In genomic region chr14:100474176-100474575, GRCh38 we compare ENCODE assay signal across 12 cellular contexts.
DNase-seq lines count a peak whose midpoint lies in the region; TF ChIP-seq lines count a peak whose summit lies in the region.
"Had no signal": no experiment of that assay in that cellular context is flagged by ENCODE, and none has a peak within 500 bp of the region (broad histone marks: within the 10 kb centered on the region; RNA-seq: fewer than 3 reads in every experiment).

No MANE protein-coding gene starts in this region.

- WGBS in GM23248 (ENCODE audit: low coverage in 1 of 2, low lambda C conversion rate in 2 of 2, missing lambda C conversion rate in 2 of 2), 2 experiments = 92 to 96% methylated on average over 7 of the region's 7 CpGs
- WGBS in transverse colon (ENCODE audit: low coverage in 1 of 2), 2 donors = 88 to 91% methylated on average over 4 to 7 of the region's 7 CpGs

- H3K9me3 ChIP-seq in GM23248 (ENCODE audit: low read depth) = no peaks in the 10 kb centered on the region
- no peaks in the 10 kb centered on the region for H3K9me3 ChIP-seq in transverse colon

- TF ChIP-seq EP300 in transverse colon (IDR thresholded peaks at IDR 0.05; ENCODE audit: low read depth) = no peak

- peaks cover 25% of the 10 kb centered on the region for H3F3A ChIP-seq in GM23248 (ENCODE audit: insufficient read depth)

- H3K79me2 ChIP-seq in GM23248 (ENCODE audit: insufficient read depth) = no peaks in the 10 kb centered on the region

- H3K4me2 ChIP-seq in GM23248 (ENCODE audit: unreplicated experiment) = no peak overlapping the region
- H3K4me2 ChIP-seq: GM23338 had no signal

- TF ChIP-seq CTCF in astrocyte of the spinal cord (IDR thresholded peaks at IDR 0.05; ENCODE audit: low read depth, low read length) = no peak
- no peak for TF ChIP-seq CTCF in transverse colon (IDR thresholded peaks at IDR 0.05)

- no peaks in the 10 kb centered on the region for H3K27me3 ChIP-seq in GM23248 (replicated peaks; ENCODE audit: insufficient read depth)
- no peaks in the 10 kb centered on the region for H3K27me3 ChIP-seq in transverse colon

- H3K9me2 ChIP-seq in GM23248 (ENCODE audit: insufficient read depth) = no peaks in the 10 kb centered on the region

- intact Hi-C loops in transverse colon (cut with DNase I; ENCODE audit: low total_unique reads) = no loop called here

- H3K27ac ChIP-seq in GM23248 (no peak overlapping the region), transverse colon (no peak overlapping the region)

- H2AFZ ChIP-seq in GM23248 = no peak overlapping the region
- H2AFZ ChIP-seq: GM23338 had no signal

- H3K4me1 ChIP-seq in GM23248 (ENCODE audit: insufficient read depth) = peaks cover 19% of the 10 kb centered on the region
- H3K4me1 ChIP-seq in transverse colon = peaks cover 0 to 4% (median 0%) of the 10 kb centered on the region in 4 donors

- no peak overlapping the region for H3K4me3 ChIP-seq in astrocyte of the spinal cord (ENCODE audit: low read depth, low read length)
- no peak overlapping the region for H3K4me3 ChIP-seq in GM23248
- H3K4me3 ChIP-seq in transverse colon = no peak overlapping the region
- H3K4me3 ChIP-seq: GM23338 had no signal

- DNase-seq in DMS79 (lab: John Stamatoyannopoulos, UW) (peak; percentile 95), NCI-H1105 (lab: John Stamatoyannopoulos, UW) (peak; percentile 46), NCI-H345 treated with DMSO at 0.1 percent for 48 hours (lab: John Stamatoyannopoulos, UW; ENCODE audit: unreplicated experiment) (peak; percentile 82), astrocyte of the spinal cord (ENCODE audit: low read depth, low spot score) (peak; percentile 13), T1000 (lab: John Stamatoyannopoulos, UW) (no peak), GM23248 (no peak), transverse colon (no peak)
- DNase-seq: AML-193; NCI-H226; NK-92 treated with Interleukin-12 subunit alpha and Interleukin-12 subunit beta, amount 100 ng/mL, for 24 hours; PC-3 had no signal

- H4K20me1 ChIP-seq in GM23248 (ENCODE audit: insufficient read depth) = no peaks in the 10 kb centered on the region

- in situ Hi-C loops in astrocyte of the spinal cord (cut with HindIII; ENCODE audit: low sequenced_read_pairs) (no loop called here), GM23248 (cut with MboI) (no loop called here), transverse colon (cut with MboI; ENCODE audit: low pct_ligation_motif_present in 1 of 4, low pct_unique_long_range_greater_than_20kb in 1 of 4, low sequenced_read_pairs in 3 of 4) (no loop called here)

- no peak overlapping the region for H3K9ac ChIP-seq in GM23248

- H3K36me3 ChIP-seq in GM23248 (ENCODE audit: low read depth) (no peaks in the 10 kb centered on the region), transverse colon (no peaks in the 10 kb centered on the region)

- TF ChIP-seq POLR2A in transverse colon (IDR thresholded peaks at IDR 0.05) = no peak

Comparison
In these comparisons a context has a peak if more than half of its experiments do, and no peak if none do; other contexts are left out.
1. DNase-seq: peak in DMS79 (single experiment), NCI-H1105 (single experiment), NCI-H345 treated with DMSO at 0.1 percent for 48 hours (single experiment) and astrocyte of the spinal cord (single experiment); none in T1000 (single experiment), GM23248 (single experiment) and transverse colon (single experiment).